ENCODE assay signal across 8 cellular contexts in genomic region chr1:23772049-23772853, GRCh38. TPM values are rescaled to one million over a fixed set of nuclear protein-coding genes. Genes with fewer than 3 reads are reported as not detected.
DNase-seq lines count a peak whose midpoint lies in the region; ATAC-seq and TF ChIP-seq lines count a peak whose summit lies in the region.

No MANE protein-coding gene starts in this region.

- H3K27me3 ChIP-seq in Peyer's patch (no peaks in the 10 kb centered on the region), neural progenitor cell (no peaks in the 10 kb centered on the region), stomach (no peaks in the 10 kb centered on the region)

- intact Hi-C loops in stomach (cut with DNase I; ENCODE audit: low total_unique reads) = no loop called here

- TF ChIP-seq CTCF in GM12865 (IDR thresholded peaks at IDR 0.05; ENCODE audit: insufficient read depth, low read depth, low read length, missing control alignments) = peak; percentile 97
- peak; percentile 80 to 92 (median 86) for TF ChIP-seq CTCF in Peyer's patch (IDR thresholded peaks at IDR 0.05)
- peak; percentile 99 for TF ChIP-seq CTCF in fibroblast of mammary gland (conservative IDR thresholded peaks at IDR 0.05; ENCODE audit: control insufficient read depth, insufficient read depth, low read depth, low read length)
- TF ChIP-seq CTCF in neural progenitor cell (IDR thresholded peaks at IDR 0.05) = peak; percentile 83
- peak in 6 of 7 experiments; percentile 6 to 96 (median 90) for TF ChIP-seq CTCF in stomach (IDR thresholded peaks at IDR 0.05)

- 15 to 19% (median 18%) methylated on average over 11 to 14 of the region's 14 CpGs for WGBS in stomach, 5 donors

- H3K27ac Mint-ChIP-seq in activated T-cell treated with anti-CD3 and anti-CD28 coated beads, Interleukin-2, amount 50 U/mL, for 24 hours = no peak overlapping the region
- H3K27ac Mint-ChIP-seq in neural progenitor cell = no peak overlapping the region

- H3F3A ChIP-seq in neural progenitor cell (ENCODE audit: low read depth) = peaks cover 11% of the 10 kb centered on the region

- peaks cover 0 to 15% (median 0%) of the 10 kb centered on the region in 4 donors for H3K4me1 ChIP-seq in Peyer's patch
- peaks cover 4% of the 10 kb centered on the region for H3K4me1 ChIP-seq in neural progenitor cell
- peaks cover 10 to 50% (median 30%) of the 10 kb centered on the region in 4 donors for H3K4me1 ChIP-seq in stomach

- H4K20me1 ChIP-seq in neural progenitor cell (ENCODE audit: low read depth) = no peaks in the 10 kb centered on the region

- H3K4me3 Mint-ChIP-seq in activated T-cell treated with anti-CD3 and anti-CD28 coated beads, Interleukin-2, amount 50 U/mL, for 24 hours = no peak overlapping the region
- no peak overlapping the region for H3K4me3 Mint-ChIP-seq in neural progenitor cell

- TF ChIP-seq POLR2A in Peyer's patch (IDR thresholded peaks at IDR 0.05) (no peak), stomach (IDR thresholded peaks at IDR 0.05) (no peak)

- H2AFZ ChIP-seq in neural progenitor cell (replicated peaks) = no peak overlapping the region

- H3K9me3 Mint-ChIP-seq in activated T-cell treated with anti-CD3 and anti-CD28 coated beads, Interleukin-2, amount 50 U/mL, for 24 hours = no peaks in the 10 kb centered on the region
- H3K9me3 Mint-ChIP-seq in neural progenitor cell = no peaks in the 10 kb centered on the region

- H3K4me3 ChIP-seq in GM12865 (ENCODE audit: low read depth, low read length) (no peak overlapping the region), Peyer's patch (no peak overlapping the region), fibroblast of mammary gland (ENCODE audit: control insufficient read depth, low read depth, low read length) (no peak overlapping the region), neural progenitor cell (no peak overlapping the region), stomach (no peak overlapping the region)

- ATAC-seq in GM18519 (IDR thresholded peaks at IDR 0.05; ENCODE audit: low FRiP score, unreplicated experiment) = no peak

- peaks cover 0 to 4% (median 0%) of the 10 kb centered on the region in 3 donors for H3K36me3 ChIP-seq in Peyer's patch
- no peaks in the 10 kb centered on the region for H3K36me3 ChIP-seq in neural progenitor cell
- peaks cover 0 to 32% (median 27%) of the 10 kb centered on the region in 4 donors for H3K36me3 ChIP-seq in stomach

- H3K9me3 ChIP-seq in Peyer's patch (no peaks in the 10 kb centered on the region), neural progenitor cell (ENCODE audit: low read depth) (no peaks in the 10 kb centered on the region), stomach (no peaks in the 10 kb centered on the region)

- H3K27ac ChIP-seq in Peyer's patch (no peak overlapping the region), neural progenitor cell (no peak overlapping the region), stomach (no peak overlapping the region)

- TF ChIP-seq EP300 in stomach (IDR thresholded peaks at IDR 0.05) = no peak

- H3K4me2 ChIP-seq in neural progenitor cell = peak overlapping the region; percentile 19

- DNase-seq in GM12865 (ENCODE audit: low read depth) (peak; percentile 90), LHCN-M2 (ENCODE audit: low read depth) (peak; percentile 72), Peyer's patch (peak; percentile 89 to 96 (median 91)), fibroblast of mammary gland (ENCODE audit: low read depth) (peak; percentile 79), neural progenitor cell (ENCODE audit: low spot score) (peak; percentile 90), stomach (peak; percentile 94)
- peak; percentile 89 for DNase-seq in activated T-cell treated with anti-CD3 and anti-CD28 coated beads, Interleukin-2, amount 50 U/mL, for 24 hours

- H3K4me1 Mint-ChIP-seq in activated T-cell treated with anti-CD3 and anti-CD28 coated beads, Interleukin-2, amount 50 U/mL, for 24 hours (ENCODE audit: low read depth) = peaks cover 34% of the 10 kb centered on the region
- H3K4me1 Mint-ChIP-seq in neural progenitor cell = peaks cover 5% of the 10 kb centered on the region

- no peaks in the 10 kb centered on the region for H3K27me3 Mint-ChIP-seq in activated T-cell treated with anti-CD3 and anti-CD28 coated beads, Interleukin-2, amount 50 U/mL, for 24 hours
- no peaks in the 10 kb centered on the region for H3K27me3 Mint-ChIP-seq in neural progenitor cell (ENCODE audit: insufficient read depth, low read depth)

- H3K36me3 Mint-ChIP-seq in activated T-cell treated with anti-CD3 and anti-CD28 coated beads, Interleukin-2, amount 50 U/mL, for 24 hours (ENCODE audit: low read depth) = peaks cover 29% of the 10 kb centered on the region
- peaks cover 3% of the 10 kb centered on the region for H3K36me3 Mint-ChIP-seq in neural progenitor cell

- H3K79me2 ChIP-seq in neural progenitor cell (ENCODE audit: low read depth) = peaks cover 12% of the 10 kb centered on the region

- no peak overlapping the region for H3K9ac ChIP-seq in neural progenitor cell

RNA-seq across cellular contexts. Expression of gene PITHD1, which starts 6.0 kb away (rescaled TPM):
- total RNA-seq in LHCN-M2 (2014; rRNA removed) (52.5 and 84.5 TPM in 2 replicates), Peyer's patch (10 to 100 TPM; 19.4 to 47.0 (median 30.1) TPM), neural progenitor cell (ENCODE audit: low replicate concordance) (63.7 and 72.5 TPM in 2 replicates), stomach (10 to 100 TPM; 18.1 to 62.0 (median 34.5) TPM)
- 32.1 TPM for polyA plus RNA-seq in LHCN-M2 (2012)
- 10 to 100 TPM; 35.2 to 52.1 (median 47.5) TPM for polyA plus RNA-seq in stomach

RNA-seq across cellular contexts. Expression of gene LYPLA2, which starts 18.7 kb away (rescaled TPM):
- total RNA-seq in LHCN-M2 (2014; rRNA removed) (82.7 and 85.0 TPM in 2 replicates), Peyer's patch (100 to 1,000 TPM in 2 of 4 donors, 10 to 100 TPM in 2; 47.0 to 117 (median 105) TPM), neural progenitor cell (ENCODE audit: low replicate concordance) (41.8 and 102 TPM in 2 replicates), stomach (10 to 100 TPM; 29.0 to 84.6 (median 36.2) TPM)
- polyA plus RNA-seq in LHCN-M2 (2012) = 50.5 TPM
- 10 to 100 TPM; 61.1 to 85.2 (median 67.6) TPM for polyA plus RNA-seq in stomach

RNA-seq across cellular contexts. Expression of gene GALE, which starts 28.3 kb away (rescaled TPM):
- total RNA-seq in LHCN-M2 (2014; rRNA removed) (65.3 and 67.6 TPM in 2 replicates), Peyer's patch (100 to 1,000 TPM in 2 of 4 donors, 10 to 100 TPM in 2; 58.6 to 137 (median 107) TPM), neural progenitor cell (ENCODE audit: low replicate concordance) (15.6 and 24.2 TPM in 2 replicates), stomach (100 to 1,000 TPM in 3 of 5 donors, 10 to 100 TPM in 2; 34.4 to 401 (median 134) TPM)
- polyA plus RNA-seq in LHCN-M2 (2012) = 42.5 TPM
- polyA plus RNA-seq in stomach = 100 to 1,000 TPM; 107 to 443 (median 165) TPM

RNA-seq across cellular contexts. Expression of gene ELOA, which starts 29.0 kb away (rescaled TPM):
- 54.2 and 57.1 TPM in 2 replicates for total RNA-seq in LHCN-M2 (2014; rRNA removed)
- 25.7 TPM for polyA plus RNA-seq in LHCN-M2 (2012)
- total RNA-seq in Peyer's patch = 10 to 100 TPM; 26.3 to 43.7 (median 31.2) TPM
- total RNA-seq in neural progenitor cell (ENCODE audit: low replicate concordance) = 29.1 and 30.0 TPM in 2 replicates
- 10 to 100 TPM in 4 of 5 donors, 1 to 10 TPM in 1; 7.2 to 54.0 (median 32.5) TPM for total RNA-seq in stomach
- polyA plus RNA-seq in stomach = 10 to 100 TPM; 19.1 to 28.1 (median 22.6) TPM

RNA-seq across cellular contexts. Expression of gene HMGCL, which starts 53.0 kb away (rescaled TPM):
- 34.1 and 40.2 TPM in 2 replicates for total RNA-seq in LHCN-M2 (2014; rRNA removed)
- polyA plus RNA-seq in LHCN-M2 (2012) = 41.2 TPM
- 10 to 100 TPM; 24.8 to 74.3 (median 64.6) TPM for total RNA-seq in Peyer's patch
- total RNA-seq in neural progenitor cell (ENCODE audit: low replicate concordance) = 20.7 and 30.7 TPM in 2 replicates
- total RNA-seq in stomach = 10 to 100 TPM in 4 of 5 donors, not detected in 1; 20.1 to 52.7 (median 36.7) TPM
- polyA plus RNA-seq in stomach = 10 to 100 TPM; 39.8 to 71.0 (median 46.1) TPM
